In genomic region chr2:167825664-167826063, GRCh38 we compare ENCODE assay signal across 23 cellular contexts.
"Had no signal": no experiment of that assay in that cellular context is flagged by ENCODE, and none has a peak within 500 bp of the region (broad histone marks: within the 10 kb centered on the region; RNA-seq: fewer than 3 reads in every experiment).

No MANE protein-coding gene starts in this region.

- H3K4me1 ChIP-seq: neural progenitor cell, right atrium auricular region, thyroid gland, vagina had no signal

- H3K27ac Mint-ChIP-seq: memory B cell; natural killer cell treated with Interleukin-12 subunit alpha and Interleukin-12 subunit beta and Interleukin-15 and Interleukin-18, amount 100 ng/mL, for 72 hours; neural progenitor cell; stimulated activated naive CD8-positive, alpha-beta T cell treated with anti-CD3 and anti-CD28 coated beads, Interleukin-15, amount 100 ng/mL, for 72 hours had no signal

- H3K4me3 ChIP-seq: dorsolateral prefrontal cortex, hepatocyte, lung, neural progenitor cell, prostate gland, right atrium auricular region, smooth muscle cell, thyroid gland, vagina had no signal

- H3K4me2 ChIP-seq: hepatocyte, neural progenitor cell, smooth muscle cell had no signal

- H2AFZ ChIP-seq: hepatocyte, neural progenitor cell had no signal

- H3K36me3 ChIP-seq: neural progenitor cell, prostate gland, right atrium auricular region, thyroid gland, vagina had no signal

- H3K79me2 ChIP-seq: hepatocyte had no signal

- H3K4me3 Mint-ChIP-seq: memory B cell; natural killer cell treated with Interleukin-12 subunit alpha and Interleukin-12 subunit beta and Interleukin-15 and Interleukin-18, amount 100 ng/mL, for 72 hours; neural progenitor cell; stimulated activated naive CD8-positive, alpha-beta T cell treated with anti-CD3 and anti-CD28 coated beads, Interleukin-15, amount 100 ng/mL, for 72 hours had no signal

- ATAC-seq: left lobe of liver; sciatic nerve; stimulated activated naive CD8-positive, alpha-beta T cell treated with anti-CD3 and anti-CD28 coated beads, Interleukin-15, amount 100 ng/mL, for 72 hours had no signal

- H3K27ac ChIP-seq: dorsolateral prefrontal cortex, hepatocyte, neural progenitor cell, prostate gland, right atrium auricular region, thyroid gland, vagina had no signal

- H3K9me3 Mint-ChIP-seq: memory B cell; natural killer cell treated with Interleukin-12 subunit alpha and Interleukin-12 subunit beta and Interleukin-15 and Interleukin-18, amount 100 ng/mL, for 72 hours; neural progenitor cell; stimulated activated naive CD8-positive, alpha-beta T cell treated with anti-CD3 and anti-CD28 coated beads, Interleukin-15, amount 100 ng/mL, for 72 hours had no signal

- H3K9ac ChIP-seq: neural progenitor cell had no signal

- H3K36me3 Mint-ChIP-seq: memory B cell; natural killer cell treated with Interleukin-12 subunit alpha and Interleukin-12 subunit beta and Interleukin-15 and Interleukin-18, amount 100 ng/mL, for 72 hours had no signal

- H3K9me3 ChIP-seq: prostate gland, right atrium auricular region, thyroid gland, vagina had no signal

- H3K4me1 Mint-ChIP-seq: memory B cell; neural progenitor cell; stimulated activated naive CD8-positive, alpha-beta T cell treated with anti-CD3 and anti-CD28 coated beads, Interleukin-15, amount 100 ng/mL, for 72 hours had no signal

- DNase-seq: dorsolateral prefrontal cortex; effector CD4-positive, alpha-beta T cell; head of caudate nucleus; kidney; stimulated activated CD4-positive, alpha-beta T cell treated with anti-CD3 and anti-CD28 coated beads, Interleukin-12 subunit alpha, Interleukin-12 subunit beta, amount 100 ng/mL, for 4 hours; stimulated activated CD4-positive, alpha-beta T cell treated with anti-CD3 and anti-CD28 coated beads, Interleukin-1b, Interleukin-23, amount 100 ng/mL, for 48 hours; stimulated activated CD4-positive, alpha-beta T cell treated with anti-CD3 and anti-CD28 coated beads, Interleukin-4, amount 100 ng/mL, for 1 hour; stimulated activated CD8-positive, alpha-beta memory T cell treated with anti-CD3 and anti-CD28 coated beads, Interleukin-4, amount 100 ng/mL, for 48 hours; stimulated activated naive CD4-positive, alpha-beta T cell; stimulated activated naive CD8-positive, alpha-beta T cell treated with anti-CD3 and anti-CD28 coated beads, Interleukin-15, amount 100 ng/mL, for 72 hours; thyroid gland; trophoblast cell had no signal

- H3K27me3 ChIP-seq: dorsolateral prefrontal cortex, hepatocyte, neural progenitor cell, right atrium auricular region, thyroid gland, vagina had no signal
